ENCODE assay signal across 16 cellular contexts in genomic region chr5:9644630-9645029, GRCh38. TPM values are rescaled to one million over a fixed set of nuclear protein-coding genes. Genes with fewer than 3 reads are reported as not detected.
DNase-seq lines count a peak whose midpoint lies in the region; ATAC-seq lines count a peak whose summit lies in the region.
"Had no signal": no experiment of that assay in that cellular context is flagged by ENCODE, and none has a peak within 500 bp of the region (broad histone marks: within the 10 kb centered on the region; RNA-seq: fewer than 3 reads in every experiment).

No MANE protein-coding gene starts in this region.

- H3K9me3 Mint-ChIP-seq in naive thymus-derived CD4-positive, alpha-beta T cell: peaks cover 0 to 7% (median 3%) of the 10 kb centered on the region in 11 donors

- H2AFZ ChIP-seq in GM23248: no peak overlapping the region

- no peak overlapping the region for H3K4me3 Mint-ChIP-seq in naive thymus-derived CD4-positive, alpha-beta T cell
- H3K4me3 Mint-ChIP-seq: IgD-negative memory B cell; T-helper 2 cell treated with Interferon-gamma antibody and Interleukin-4, amounts not matched to agents 5 μg/mL and 100 μg/mL, for 36 hours had no signal

- H3K4me1 ChIP-seq in GM23248 (ENCODE audit: insufficient read depth): no peaks in the 10 kb centered on the region
- no peaks in the 10 kb centered on the region for H3K4me1 ChIP-seq in adipocyte (ENCODE audit: control insufficient read depth, insufficient read depth, low read length)
- H3K4me1 ChIP-seq in naive thymus-derived CD4-positive, alpha-beta T cell (ENCODE audit: control insufficient read depth in 2 of 2, insufficient read depth in 2 of 2, low read length in 2 of 2): no peaks in the 10 kb centered on the region

- H3F3A ChIP-seq in GM23248 (ENCODE audit: insufficient read depth): 0 out of 2 replicates have a peak, but pooled peaks cover 4% of the 10 kb centered on the region

- H3K36me3 Mint-ChIP-seq in naive thymus-derived CD4-positive, alpha-beta T cell: no peaks in the 10 kb centered on the region
- H3K36me3 Mint-ChIP-seq: IgD-negative memory B cell had no signal

- H3K9ac ChIP-seq in GM23248: no peak overlapping the region
- no peak overlapping the region for H3K9ac ChIP-seq in adipocyte (ENCODE audit: low read length)

- no peaks in the 10 kb centered on the region for H3K9me3 ChIP-seq in GM23248 (ENCODE audit: low read depth)
- H3K9me3 ChIP-seq in adipocyte (ENCODE audit: control insufficient read depth, low read length): no peaks in the 10 kb centered on the region
- no peaks in the 10 kb centered on the region for H3K9me3 ChIP-seq in naive thymus-derived CD4-positive, alpha-beta T cell (ENCODE audit: control insufficient read depth in 2 of 3, low read length in 3 of 3)

- H3K27ac Mint-ChIP-seq in naive thymus-derived CD4-positive, alpha-beta T cell: no peak overlapping the region
- H3K27ac Mint-ChIP-seq: IgD-negative memory B cell; T-helper 2 cell treated with Interferon-gamma antibody and Interleukin-4, amounts not matched to agents 5 μg/mL and 100 μg/mL, for 36 hours had no signal

- H3K27me3 ChIP-seq in GM23248 (replicated peaks; ENCODE audit: insufficient read depth) (peaks cover 11% of the 10 kb centered on the region), adipocyte (replicated peaks; ENCODE audit: control insufficient read depth, insufficient read depth, low read length) (no peaks in the 10 kb centered on the region)
- H3K27me3 ChIP-seq in naive thymus-derived CD4-positive, alpha-beta T cell (ENCODE audit: control insufficient read depth in 2 of 2, insufficient read depth in 2 of 2, low read length in 2 of 2): no peaks in the 10 kb centered on the region

- DNase-seq in GM23248 (peak; percentile 79), M059J (ENCODE audit: low read depth) (peak; percentile 74), adipocyte (ENCODE audit: low read depth) (peak; percentile 44), kidney tubule cell (ENCODE audit: low spot score) (peak; percentile 2)
- DNase-seq in naive thymus-derived CD4-positive, alpha-beta T cell: no peak
- DNase-seq: NCI-H1048, NCI-H146, NCI-H2107, NCI-H69, SIG-M5 had no signal

- CTCF ChIA-PET in naive thymus-derived CD4-positive, alpha-beta T cell (lab: Charles Lee): no interaction called here

- H3K79me2 ChIP-seq in GM23248 (ENCODE audit: insufficient read depth): no peaks in the 10 kb centered on the region

- ATAC-seq in GM19328 (IDR thresholded peaks at IDR 0.05; ENCODE audit: unreplicated experiment): no peak
- no peak for ATAC-seq in naive thymus-derived CD4-positive, alpha-beta T cell
- no peak for ATAC-seq in HG02798 (IDR thresholded peaks at IDR 0.05; ENCODE audit: poor library complexity, unreplicated experiment)

- no peak overlapping the region for H3K27ac ChIP-seq in GM23248
- no peak overlapping the region for H3K27ac ChIP-seq in naive thymus-derived CD4-positive, alpha-beta T cell (ENCODE audit: low read depth, low read length)
- H3K27ac ChIP-seq: C4-2B had no signal

- 39 to 53% methylated on average over 3 of the region's 3 CpGs for WGBS in GM23248 (ENCODE audit: low coverage in 1 of 2, low lambda C conversion rate in 2 of 2, missing lambda C conversion rate in 2 of 2), 2 experiments

- POLR2A ChIA-PET in naive thymus-derived CD4-positive, alpha-beta T cell (lab: Charles Lee): no interaction called here

- H3K27me3 Mint-ChIP-seq in naive thymus-derived CD4-positive, alpha-beta T cell: peaks cover 0 to 4% (median 0%) of the 10 kb centered on the region in 5 donors
- H3K27me3 Mint-ChIP-seq: IgD-negative memory B cell had no signal

- no peaks in the 10 kb centered on the region for H3K4me1 Mint-ChIP-seq in naive thymus-derived CD4-positive, alpha-beta T cell
- H3K4me1 Mint-ChIP-seq: IgD-negative memory B cell had no signal

- no peaks in the 10 kb centered on the region for H4K20me1 ChIP-seq in GM23248 (ENCODE audit: insufficient read depth)

- H3K4me3 ChIP-seq in GM23248: no peak overlapping the region
- H3K4me3 ChIP-seq in adipocyte (ENCODE audit: low read length): no peak overlapping the region
- H3K4me3 ChIP-seq in naive thymus-derived CD4-positive, alpha-beta T cell (ENCODE audit: low read length): no peak overlapping the region

- in situ Hi-C loops in GM23248 (cut with MboI): no loop called here

- intact Hi-C loops in naive thymus-derived CD4-positive, alpha-beta T cell (cut with micrococcal nuclease): no loop called here

- H3K4me2 ChIP-seq in GM23248 (ENCODE audit: unreplicated experiment): no peak overlapping the region

- no peaks in the 10 kb centered on the region for H3K36me3 ChIP-seq in GM23248 (ENCODE audit: low read depth)
- no peaks in the 10 kb centered on the region for H3K36me3 ChIP-seq in adipocyte (ENCODE audit: control insufficient read depth, insufficient read depth, low read length, severe bottlenecking)
- H3K36me3 ChIP-seq in naive thymus-derived CD4-positive, alpha-beta T cell (ENCODE audit: control insufficient read depth in 2 of 3, insufficient read depth in 3 of 3, low read length in 3 of 3): no peaks in the 10 kb centered on the region

- H3K9me2 ChIP-seq in GM23248 (ENCODE audit: insufficient read depth): no peaks in the 10 kb centered on the region

RNA-seq across cellular contexts. Expression of gene TAS2R1, which starts 14.5 kb away (rescaled TPM):
- not detected in 2 replicates for total RNA-seq in GM23248 (2014; rRNA removed; shearing (Covaris generic))
- not detected in 2 replicates for polyA plus RNA-seq in GM23248 (2016; fragmentation: Nextera tagmentation; extraction: Ambion mirVana)
- total RNA-seq in M059J (2014; rRNA removed; shearing (Covaris generic)): not detected in 2 replicates
- total RNA-seq in naive thymus-derived CD4-positive, alpha-beta T cell: not detected
- polyA plus RNA-seq in naive thymus-derived CD4-positive, alpha-beta T cell: not detected
- total RNA-seq: Daoy had no signal
- polyA plus RNA-seq: IgD-negative memory B cell had no signal

Comparison
In these comparisons a context has a peak if more than half of its experiments do, and no peak if none do; other contexts are left out.
1. DNase-seq: peak in GM23248 (single experiment), M059J (single experiment), adipocyte (single experiment) and kidney tubule cell (single experiment); none in naive thymus-derived CD4-positive, alpha-beta T cell (0 of 9).